ENCODE assay signal across 8 cellular contexts in genomic region chr17:78316867-78317816, GRCh38. TPM values are rescaled to one million over a fixed set of nuclear protein-coding genes. Genes with fewer than 3 reads are reported as not detected.
DNase-seq lines count a peak whose midpoint lies in the region; ATAC-seq and TF ChIP-seq lines count a peak whose summit lies in the region.

No MANE protein-coding gene starts in this region.

- peak overlapping the region; percentile 79 for H3K27ac Mint-ChIP-seq in stimulated activated naive CD8-positive, alpha-beta T cell treated with anti-CD3 and anti-CD28 coated beads, Interleukin-15, Interleukin-2, amounts not matched to agents 100 ng/mL and 50 ng/mL, for 24 hours
- H3K27ac Mint-ChIP-seq in activated naive CD8-positive, alpha-beta T cell = peak overlapping the region; percentile 41

- peaks cover 16 to 17% of the 10 kb centered on the region in 2 donors for H3K4me1 ChIP-seq in uterus

- H3K9me3 Mint-ChIP-seq in stimulated activated naive CD8-positive, alpha-beta T cell treated with anti-CD3 and anti-CD28 coated beads, Interleukin-15, Interleukin-2, amounts not matched to agents 100 ng/mL and 50 ng/mL, for 24 hours = no peaks in the 10 kb centered on the region
- H3K9me3 Mint-ChIP-seq in activated naive CD8-positive, alpha-beta T cell (ENCODE audit: low read depth) = no peaks in the 10 kb centered on the region

- DNase-seq in stimulated activated naive CD8-positive, alpha-beta T cell treated with anti-CD3 and anti-CD28 coated beads, Interleukin-15, Interleukin-2, amounts not matched to agents 100 U/mL and 50 U/mL, for 24 hours = no peak
- DNase-seq in left kidney (ENCODE audit: low read depth, low spot score) = peak; percentile 91
- DNase-seq in uterus = no peak

- intact Hi-C loops in uterus (cut with DNase I; ENCODE audit: low total_unique reads) = no loop called here

- no peaks in the 10 kb centered on the region for H3K36me3 Mint-ChIP-seq in stimulated activated naive CD8-positive, alpha-beta T cell treated with anti-CD3 and anti-CD28 coated beads, Interleukin-15, Interleukin-2, amounts not matched to agents 100 ng/mL and 50 ng/mL, for 24 hours (ENCODE audit: low read depth)
- no peaks in the 10 kb centered on the region for H3K36me3 Mint-ChIP-seq in activated naive CD8-positive, alpha-beta T cell

- H3K9me3 ChIP-seq in uterus = no peaks in the 10 kb centered on the region

- H3K27ac ChIP-seq in uterus = peak overlapping the region; percentile 77 to 85

- H3K4me3 ChIP-seq in uterus = no peak overlapping the region

- H3K4me3 Mint-ChIP-seq in stimulated activated naive CD8-positive, alpha-beta T cell treated with anti-CD3 and anti-CD28 coated beads, Interleukin-15, Interleukin-2, amounts not matched to agents 100 ng/mL and 50 ng/mL, for 24 hours = peak overlapping the region; percentile 60
- H3K4me3 Mint-ChIP-seq in activated naive CD8-positive, alpha-beta T cell = no peak overlapping the region

- no peak for ATAC-seq in stimulated activated naive CD8-positive, alpha-beta T cell treated with anti-CD3 and anti-CD28 coated beads, Interleukin-15, Interleukin-2, amounts not matched to agents 100 U/mL and 50 U/mL, for 24 hours
- ATAC-seq in HG03135 (IDR thresholded peaks at IDR 0.05; ENCODE audit: unreplicated experiment) = no peak
- ATAC-seq in GM18520 (IDR thresholded peaks at IDR 0.05; ENCODE audit: unreplicated experiment) = no peak
- no peak for ATAC-seq in HG03442 (IDR thresholded peaks at IDR 0.05; ENCODE audit: unreplicated experiment)

- H3K27me3 Mint-ChIP-seq in stimulated activated naive CD8-positive, alpha-beta T cell treated with anti-CD3 and anti-CD28 coated beads, Interleukin-15, Interleukin-2, amounts not matched to agents 100 ng/mL and 50 ng/mL, for 24 hours = peaks cover 10% of the 10 kb centered on the region
- no peaks in the 10 kb centered on the region for H3K27me3 Mint-ChIP-seq in activated naive CD8-positive, alpha-beta T cell

- no peaks in the 10 kb centered on the region for H3K36me3 ChIP-seq in uterus

- H3K4me1 Mint-ChIP-seq in stimulated activated naive CD8-positive, alpha-beta T cell treated with anti-CD3 and anti-CD28 coated beads, Interleukin-15, Interleukin-2, amounts not matched to agents 100 ng/mL and 50 ng/mL, for 24 hours (ENCODE audit: low read depth) = peaks cover 37% of the 10 kb centered on the region
- H3K4me1 Mint-ChIP-seq in activated naive CD8-positive, alpha-beta T cell (ENCODE audit: low read depth) = peaks cover 39% of the 10 kb centered on the region

- no peak for TF ChIP-seq POLR2A in uterus (IDR thresholded peaks at IDR 0.05)

- no peaks in the 10 kb centered on the region for H3K27me3 ChIP-seq in uterus

- TF ChIP-seq CTCF in uterus (IDR thresholded peaks at IDR 0.05) = no peak

RNA-seq across cellular contexts. Expression of gene SOCS3, which starts 42.7 kb away (rescaled TPM):
- 100 to 1,000 TPM in 1 of 4 donors, 10 to 100 TPM in 3; 20.9 to 101 (median 39.5) TPM for total RNA-seq in uterus
